12 cellular contexts compared by ENCODE assay signal in genomic region chr6:80425089-80425823, GRCh38.
DNase-seq lines count a peak whose midpoint lies in the region; ATAC-seq and TF ChIP-seq lines count a peak whose summit lies in the region.
"Had no signal": no experiment of that assay in that cellular context is flagged by ENCODE, and none has a peak within 500 bp of the region (broad histone marks: within the 10 kb centered on the region; RNA-seq: fewer than 3 reads in every experiment).

No MANE protein-coding gene starts in this region.

- peak overlapping the region; percentile 45 for H3K27ac ChIP-seq in PC-3 (ENCODE audit: low read length)

- no peak overlapping the region for H3K27ac Mint-ChIP-seq in T-cell
- no peak overlapping the region for H3K27ac Mint-ChIP-seq in activated naive CD4-positive, alpha-beta T cell treated with anti-CD3 and anti-CD28 coated beads, Interleukin-2, amount 50 U/mL, for 72 hours
- H3K27ac Mint-ChIP-seq: activated CD4-positive, alpha-beta memory T cell treated with anti-CD3 and anti-CD28 coated beads for 36 hours; activated naive CD4-positive, alpha-beta T cell treated with anti-CD3 and anti-CD28 coated beads, Interleukin-2, amount 50 U/mL, for 24 hours had no signal

- H3K4me1 ChIP-seq in PC-3 (ENCODE audit: insufficient read depth, low read length) = peaks cover 16% of the 10 kb centered on the region

- peak overlapping the region; percentile 29 for H3K4me2 ChIP-seq in PC-3 (ENCODE audit: low read length)

- H3K9ac ChIP-seq in PC-3 (ENCODE audit: low read length) = no peak overlapping the region

- H3K27me3 ChIP-seq in PC-3 (ENCODE audit: low read length) = no peaks in the 10 kb centered on the region

- peaks cover 11% of the 10 kb centered on the region for H3K36me3 Mint-ChIP-seq in T-cell
- H3K36me3 Mint-ChIP-seq in activated naive CD4-positive, alpha-beta T cell treated with anti-CD3 and anti-CD28 coated beads, Interleukin-2, amount 50 U/mL, for 72 hours = peaks cover 23 to 46% of the 10 kb centered on the region in 2 donors

- no peak overlapping the region for H3K4me3 Mint-ChIP-seq in T-cell
- H3K4me3 Mint-ChIP-seq: activated CD4-positive, alpha-beta memory T cell treated with anti-CD3 and anti-CD28 coated beads for 36 hours; activated naive CD4-positive, alpha-beta T cell treated with anti-CD3 and anti-CD28 coated beads, Interleukin-2, amount 50 U/mL, for 24 hours had no signal

- intact Hi-C loops in PC-3 (cut with micrococcal nuclease) = no loop called here

- peak; percentile 94 for DNase-seq in ELR (ENCODE audit: low read depth)
- peak; percentile 55 for DNase-seq in PC-3
- peak; percentile 95 for DNase-seq in dedifferentiated amniotic fluid mesenchymal stem cell (ENCODE audit: extremely low spot score)
- DNase-seq in renal cortical epithelial cell (ENCODE audit: low read depth) = peak; percentile 77
- no peak for DNase-seq in T-cell
- no peak for DNase-seq in NCI-H1417 treated with DMSO at 0.1 percent for 48 hours (lab: John Stamatoyannopoulos, UW)
- no peak for DNase-seq in COR-L47 (lab: John Stamatoyannopoulos, UW)
- DNase-seq in activated naive CD4-positive, alpha-beta T cell treated with anti-CD3 and anti-CD28 coated beads, Interleukin-2, amount 50 U/mL, for 72 hours (ENCODE audit: low spot score in 2 of 2) = no peak
- DNase-seq: activated CD4-positive, alpha-beta memory T cell treated with anti-CD3 and anti-CD28 coated beads for 36 hours; DMS 273 treated with DMSO at 0.1 percent for 48 hours; NCI-H774 had no signal

- POLR2A ChIA-PET in PC-3 (lab: Charles Lee; ENCODE audit: unreplicated experiment) = no interaction called here
- POLR2A ChIA-PET in T-cell (lab: Charles Lee) = no interaction called here

- H3K9me2 ChIP-seq in PC-3 (replicated peaks; ENCODE audit: low read length) = no peaks in the 10 kb centered on the region

- peaks cover 2% of the 10 kb centered on the region; the same call in 1 of the 2 replicates for H3K36me3 ChIP-seq in PC-3 (ENCODE audit: low read depth, low read length)

- peak overlapping the region; percentile 36; the same call in 1 of the 2 replicates for H2AFZ ChIP-seq in PC-3 (ENCODE audit: low read length)

- no peak overlapping the region for H3K4me3 ChIP-seq in PC-3 (ENCODE audit: low read length)

- 0 out of 2 replicates have a peak, but pooled peaks have one; percentile 6 for TF ChIP-seq CTCF in PC-3 (conservative IDR thresholded peaks at IDR 0.05; ENCODE audit: low read depth, low read length)

- peak; percentile 63 for ATAC-seq in PC-3
- no peak for ATAC-seq in T-cell (replicated peaks in 1 of 4)
- no peak for ATAC-seq in activated naive CD4-positive, alpha-beta T cell treated with anti-CD3 and anti-CD28 coated beads, Interleukin-2, amount 50 U/mL, for 72 hours

- H3F3A ChIP-seq in PC-3 (ENCODE audit: low read length, unreplicated experiment) = no peaks in the 10 kb centered on the region

- peaks cover 18 to 56% (median 31%) of the 10 kb centered on the region in 3 donors for H3K9me3 Mint-ChIP-seq in T-cell
- peaks cover 20 to 24% of the 10 kb centered on the region in 2 donors for H3K9me3 Mint-ChIP-seq in activated naive CD4-positive, alpha-beta T cell treated with anti-CD3 and anti-CD28 coated beads, Interleukin-2, amount 50 U/mL, for 72 hours

- no peaks in the 10 kb centered on the region for H3K79me2 ChIP-seq in PC-3 (ENCODE audit: low read length)

- H3K4me1 Mint-ChIP-seq in T-cell = no peaks in the 10 kb centered on the region
- H3K4me1 Mint-ChIP-seq: activated naive CD4-positive, alpha-beta T cell treated with anti-CD3 and anti-CD28 coated beads, Interleukin-2, amount 50 U/mL, for 24 hours had no signal

- CTCF ChIA-PET in PC-3 (lab: Charles Lee) (no interaction called here), T-cell (lab: Charles Lee) (no interaction called here)

- no peaks in the 10 kb centered on the region for H3K9me3 ChIP-seq in PC-3 (ENCODE audit: low read length)

- H3K27me3 Mint-ChIP-seq in T-cell = no peaks in the 10 kb centered on the region
- H3K27me3 Mint-ChIP-seq: activated CD4-positive, alpha-beta memory T cell treated with anti-CD3 and anti-CD28 coated beads for 36 hours; activated naive CD4-positive, alpha-beta T cell treated with anti-CD3 and anti-CD28 coated beads, Interleukin-2, amount 50 U/mL, for 24 hours had no signal

- no peaks in the 10 kb centered on the region for H4K20me1 ChIP-seq in PC-3 (ENCODE audit: low read length)

- BruUV-seq in PC-3 (replicated peaks; lab: Mats Ljungman, UMichigan) = no TSS peak

Comparison
In these comparisons a context has a peak if more than half of its experiments do, and no peak if none do; other contexts are left out.
1. DNase-seq: peak in ELR (single experiment), PC-3 (single experiment), dedifferentiated amniotic fluid mesenchymal stem cell (single experiment) and renal cortical epithelial cell (single experiment); none in T-cell (0 of 34), NCI-H1417 treated with DMSO at 0.1 percent for 48 hours (single experiment), COR-L47 (single experiment) and activated naive CD4-positive, alpha-beta T cell treated with anti-CD3 and anti-CD28 coated beads, Interleukin-2, amount 50 U/mL, for 72 hours (0 of 2).